ENCODE assay signal across 8 cellular contexts in the genomic region with DNA sequence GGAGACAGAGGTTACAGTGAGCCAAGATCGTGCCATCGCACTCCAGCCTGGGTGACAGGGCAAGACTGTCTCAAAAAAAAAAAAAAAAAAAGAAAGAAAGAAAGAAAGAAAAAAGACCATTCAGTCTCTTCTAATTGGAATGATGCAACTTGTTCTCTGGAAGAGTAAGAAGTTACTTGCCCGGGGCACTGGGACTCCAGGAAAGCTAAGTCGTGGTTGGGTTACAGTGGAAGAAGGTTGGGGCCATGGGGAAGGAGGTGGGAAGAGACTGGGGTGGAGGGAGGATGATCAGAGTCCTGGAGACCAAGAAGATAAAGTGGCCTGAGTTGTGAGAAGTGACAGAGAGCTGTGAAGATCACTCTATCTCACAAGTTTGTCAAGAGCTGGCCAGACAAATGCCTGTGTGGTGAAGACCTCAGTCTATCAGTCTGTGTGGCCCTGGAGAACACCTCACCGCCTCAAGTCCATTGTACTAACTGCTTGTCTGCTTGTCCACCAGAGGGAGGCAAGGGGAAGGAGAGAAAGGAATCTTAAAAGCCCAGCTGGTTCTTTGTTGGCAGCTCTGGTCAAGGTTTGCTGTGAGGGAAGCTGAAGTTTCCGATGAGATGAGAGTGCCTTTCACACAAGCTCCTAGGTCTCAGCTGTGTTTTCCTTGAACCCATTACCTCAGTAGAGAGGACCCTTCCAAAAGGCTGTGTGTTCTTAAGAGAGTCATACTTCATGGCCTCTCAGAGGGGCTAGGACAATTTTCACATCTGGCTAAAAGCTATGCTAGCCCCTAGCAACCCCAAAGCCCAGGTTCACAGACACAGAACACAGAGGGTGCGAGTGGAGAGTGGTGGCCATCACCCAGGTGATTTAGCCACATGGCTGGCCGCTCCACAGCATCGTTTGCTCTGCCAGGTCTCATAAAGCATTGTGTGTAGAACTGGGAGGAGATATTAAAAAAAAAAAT.
DNase-seq lines count a peak whose midpoint lies in the region; ATAC-seq, FAIRE-seq and TF ChIP-seq lines count a peak whose summit lies in the region.

No MANE protein-coding gene starts in this region.

- H2AFZ ChIP-seq in keratinocyte (ENCODE audit: control insufficient read depth, low read length) = no peak overlapping the region

- no peaks in the 10 kb centered on the region for H3K27me3 Mint-ChIP-seq in brain
- H3K27me3 Mint-ChIP-seq in glutamatergic neuron (ENCODE audit: unreplicated experiment) = no peaks in the 10 kb centered on the region

- ATAC-seq in GM21529 (IDR thresholded peaks at IDR 0.05; ENCODE audit: unreplicated experiment) (peak; percentile 58), HG02678 (IDR thresholded peaks at IDR 0.05; ENCODE audit: unreplicated experiment) (no peak)

- H3K79me2 ChIP-seq in keratinocyte (ENCODE audit: control insufficient read depth, insufficient read depth, low read length) = no peaks in the 10 kb centered on the region

- H3K4me2 ChIP-seq in keratinocyte (ENCODE audit: control insufficient read depth, extremely low read depth, insufficient read depth, low read depth, low read length) = no peak overlapping the region

- DNase-seq in Ammon's horn (ENCODE audit: low spot score) (peak; percentile 82), NCI-H2227 treated with DMSO at 0.1 percent for 48 hours (lab: John Stamatoyannopoulos, UW) (peak; percentile 16), keratinocyte (ENCODE audit: low read depth, low spot score) (no peak), urothelium cell line (ENCODE audit: low spot score) (peak; percentile 52), glutamatergic neuron (no peak)

- H3K27ac Mint-ChIP-seq in brain (peak overlapping the region in 2 of 5 experiments; percentile 6 to 33), glutamatergic neuron (ENCODE audit: unreplicated experiment) (no peak overlapping the region)

- dilution Hi-C loops in keratinocyte (cut with MboI; ENCODE audit: extremely low pct_ligation_motif_present, low sequenced_read_pairs) = no loop called here

- peaks cover 7% of the 10 kb centered on the region for H3K4me1 Mint-ChIP-seq in brain
- H3K4me1 Mint-ChIP-seq in glutamatergic neuron (ENCODE audit: low read depth, unreplicated experiment) = no peaks in the 10 kb centered on the region

- no peak overlapping the region for H3K4me3 Mint-ChIP-seq in brain
- no peak overlapping the region for H3K4me3 Mint-ChIP-seq in glutamatergic neuron (ENCODE audit: unreplicated experiment)

- H3K27me3 ChIP-seq in keratinocyte (ENCODE audit: control insufficient read depth, extremely low read depth, insufficient read depth, low read length) = no peaks in the 10 kb centered on the region

- no peaks in the 10 kb centered on the region for H3K4me1 ChIP-seq in keratinocyte (ENCODE audit: control insufficient read depth, extremely low read depth, insufficient read depth, low read length)

- no peaks in the 10 kb centered on the region for H3K9me1 ChIP-seq in keratinocyte (ENCODE audit: control insufficient read depth, extremely low read depth, insufficient read depth, low read length)

- TF ChIP-seq CTCF in brain (conservative IDR thresholded peaks at IDR 0.05) = peak; percentile 48 to 56
- TF ChIP-seq CTCF in keratinocyte (optimal IDR thresholded peaks at IDR 0.05 in 1 of 3, IDR thresholded peaks at IDR 0.05 in 1 of 3, conservative IDR thresholded peaks at IDR 0.05 in 1 of 3; ENCODE audit: extremely low read depth in 1 of 3, insufficient read depth in 2 of 3, low read length in 3 of 3) = peak; percentile 56 to 71 (median 68)
- TF ChIP-seq CTCF in glutamatergic neuron (IDR thresholded peaks at IDR 0.05; ENCODE audit: partially characterized antibody, unreplicated experiment) = no peak

- FAIRE-seq in keratinocyte (lab: Jason Lieb, UNC) = no peak
- FAIRE-seq in urothelium cell line (lab: Jason Lieb, UNC) = no peak

- H3K36me3 Mint-ChIP-seq in brain = peaks cover 10% of the 10 kb centered on the region
- H3K36me3 Mint-ChIP-seq in glutamatergic neuron (ENCODE audit: unreplicated experiment) = no peaks in the 10 kb centered on the region

- H3K4me3 ChIP-seq in keratinocyte (ENCODE audit: control insufficient read depth in 2 of 3, extremely low read depth in 1 of 3, insufficient read depth in 2 of 3, low read depth in 1 of 3, low read length in 3 of 3) = no peak overlapping the region

- no peaks in the 10 kb centered on the region for H3K36me3 ChIP-seq in keratinocyte (ENCODE audit: control insufficient read depth in 2 of 2, extremely low read depth in 1 of 2, insufficient read depth in 2 of 2, low read length in 2 of 2)

- H4K20me1 ChIP-seq in keratinocyte (ENCODE audit: control insufficient read depth, extremely low read depth, insufficient read depth, low read length) = no peaks in the 10 kb centered on the region

- H3K9me3 ChIP-seq in keratinocyte (ENCODE audit: control insufficient read depth, low read depth, low read length) = no peaks in the 10 kb centered on the region

- H3K27ac ChIP-seq in keratinocyte (ENCODE audit: control insufficient read depth, insufficient read depth, low read length) = no peak overlapping the region

- H3K9me3 Mint-ChIP-seq in brain = peaks cover 0 to 2% (median 0%) of the 10 kb centered on the region in 5 experiments
- no peaks in the 10 kb centered on the region for H3K9me3 Mint-ChIP-seq in glutamatergic neuron (ENCODE audit: unreplicated experiment)

- no peak overlapping the region for H3K9ac ChIP-seq in keratinocyte (ENCODE audit: control insufficient read depth, extremely low read depth, insufficient read depth, low read length)

Comparison
In these comparisons a context has a peak if more than half of its experiments do, and no peak if none do; other contexts are left out.
1. DNase-seq: peak in Ammon's horn (single experiment), NCI-H2227 treated with DMSO at 0.1 percent for 48 hours (single experiment) and urothelium cell line (single experiment); none in keratinocyte (single experiment) and glutamatergic neuron (single experiment).